ENCODE assay signal across 10 cellular contexts in the genomic region with DNA sequence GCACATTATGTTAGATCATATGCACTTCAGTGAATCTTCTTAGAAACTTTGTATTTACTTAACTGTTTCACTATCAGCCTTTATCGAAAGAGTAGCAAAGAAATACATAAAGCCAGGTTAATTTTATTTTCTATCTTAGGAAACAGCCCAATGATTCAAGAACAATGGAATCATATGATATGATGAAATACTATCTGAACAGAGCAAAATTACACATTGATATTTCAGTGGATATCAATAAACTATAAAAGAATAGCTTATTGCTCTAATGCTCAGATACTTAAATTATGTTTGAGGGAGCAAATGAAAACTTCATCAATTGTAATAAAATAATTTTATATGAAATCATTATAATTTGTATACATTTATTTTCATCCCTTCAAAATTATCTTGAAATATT.
"Had no signal": no experiment of that assay in that cellular context is flagged by ENCODE, and none has a peak within 500 bp of the region (broad histone marks: within the 10 kb centered on the region; RNA-seq: fewer than 3 reads in every experiment).

No MANE protein-coding gene starts in this region.

- H3K9me3 ChIP-seq: HAP-1 had no signal

- H3K9me3 Mint-ChIP-seq: HFFc6 had no signal

- H3K36me3 Mint-ChIP-seq: IgD-negative memory B cell had no signal

- H3K4me1 ChIP-seq: HAP-1 had no signal

- H3K27ac Mint-ChIP-seq: HFFc6, IgD-negative memory B cell had no signal

- H3K4me3 Mint-ChIP-seq: HFFc6, IgD-negative memory B cell had no signal

- H3K27ac ChIP-seq: GM23248, HL-60 had no signal

- H3K4me1 Mint-ChIP-seq: IgD-negative memory B cell had no signal

- H3K36me3 ChIP-seq: HAP-1 had no signal

- H3K27me3 Mint-ChIP-seq: IgD-negative memory B cell had no signal

- H2AFZ ChIP-seq: GM23248 had no signal

- H3K4me3 ChIP-seq: GM23248, HAP-1 had no signal

- DNase-seq: GM23248, GOT3, H7, HFFc6, KG1 had no signal

- H3K9ac ChIP-seq: GM23248 had no signal

- ATAC-seq: HCT116, HepG2 had no signal
